ENCODE assay signal across 8 cellular contexts in the genomic region with DNA sequence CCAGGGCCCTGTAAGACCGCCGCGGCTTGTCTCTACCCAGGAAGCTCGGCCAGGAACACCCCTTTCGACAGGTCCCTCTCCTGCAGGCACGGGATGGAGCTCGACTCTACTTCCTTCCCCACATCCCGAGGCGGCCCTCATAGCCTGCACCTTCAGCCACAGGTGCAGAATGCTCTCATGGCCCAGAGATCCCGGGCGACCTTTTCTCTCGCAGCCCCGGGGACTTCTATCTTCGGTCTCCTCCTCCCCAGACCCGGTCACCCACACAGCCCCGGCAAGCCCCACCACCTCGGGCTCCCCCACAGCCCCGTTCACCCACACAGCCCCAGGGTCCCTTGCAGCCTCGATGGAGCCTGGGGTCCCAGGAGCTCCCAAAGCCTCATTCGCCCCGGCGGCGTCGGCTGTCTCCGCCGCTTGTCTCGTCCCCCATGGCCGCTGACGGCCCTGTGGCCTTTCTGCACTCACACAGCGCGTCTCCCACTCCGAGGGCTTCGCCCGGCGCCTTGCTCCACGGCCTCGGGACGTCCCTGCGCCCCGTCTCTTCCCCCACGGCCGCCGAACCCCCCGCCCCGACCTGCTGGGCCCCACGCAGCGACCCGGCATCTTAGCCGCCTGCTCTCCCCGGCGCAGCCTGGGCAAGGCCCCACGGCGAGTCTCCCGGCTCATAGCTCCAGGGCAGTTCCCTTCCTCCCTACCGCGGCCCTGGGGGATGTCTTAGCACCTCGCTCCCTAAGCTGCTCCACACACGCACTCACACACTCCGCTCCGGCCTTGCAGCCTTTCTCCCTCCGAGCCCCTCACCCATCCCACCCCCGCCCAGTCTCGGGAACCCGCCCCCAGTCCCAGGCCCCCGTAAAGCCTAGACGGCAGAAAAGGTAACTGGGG. TPM values are rescaled to one million over a fixed set of nuclear protein-coding genes. Genes with fewer than 3 reads are reported as not detected.
A peak's percentile ranks its signal among the peaks of the same experiment; 100 is the strongest.
DNase-seq lines count a peak whose midpoint lies in the region; ATAC-seq and TF ChIP-seq lines count a peak whose summit lies in the region.

No MANE protein-coding gene starts in this region.

- TF ChIP-seq CTCF in A673 (conservative IDR thresholded peaks at IDR 0.05; ENCODE audit: low read depth, low read length): no peak
- no peak for TF ChIP-seq CTCF in gastroesophageal sphincter (IDR thresholded peaks at IDR 0.05)
- no peak for TF ChIP-seq CTCF in omental fat pad (IDR thresholded peaks at IDR 0.05)

- no peaks in the 10 kb centered on the region for H4K20me1 ChIP-seq in Karpas-422 (ENCODE audit: insufficient read depth, low read depth, low read length)

- no peaks in the 10 kb centered on the region for H3K9me2 ChIP-seq in Karpas-422 (replicated peaks; ENCODE audit: insufficient read depth, low read length)

- H3K4me3 Mint-ChIP-seq in activated T-helper 17 cell treated with anti-CD3 and anti-CD28 coated beads, Interleukin-2, amount 50 U/mL, for 72 hours: peak overlapping the region; percentile 99

- H3K27ac ChIP-seq in A673 (ENCODE audit: low read depth, low read length, poor library complexity, severe bottlenecking) (peak overlapping the region; percentile 95), Karpas-422 (ENCODE audit: low read length) (peak overlapping the region; percentile 86), gastroesophageal sphincter (peak overlapping the region; percentile 74 to 88 (median 88))

- H3K27ac Mint-ChIP-seq in activated T-helper 17 cell treated with anti-CD3 and anti-CD28 coated beads, Interleukin-2, amount 50 U/mL, for 72 hours: peak overlapping the region; percentile 98

- no peak for TF ChIP-seq EP300 in gastroesophageal sphincter (IDR thresholded peaks at IDR 0.05)

- CTCF ChIA-PET in A673 (lab: Charles Lee): interaction anchor here (0.7 kb wide), 2 partner anchors 44 to 167 kb away, joined by 3 read pairs; no protein-coding TSS in a partner anchor

- H3K4me2 ChIP-seq in Karpas-422 (ENCODE audit: low read depth, low read length, poor library complexity, severe bottlenecking): peak overlapping the region; percentile 71

- no peaks in the 10 kb centered on the region for H3K27me3 ChIP-seq in A673 (replicated peaks; ENCODE audit: insufficient read depth, low read depth, low read length, poor library complexity)
- H3K27me3 ChIP-seq in Karpas-422 (ENCODE audit: low read length): no peaks in the 10 kb centered on the region
- H3K27me3 ChIP-seq in gastroesophageal sphincter: no peaks in the 10 kb centered on the region

- H3K9ac ChIP-seq in Karpas-422 (ENCODE audit: low read length): peak overlapping the region; percentile 85

- ATAC-seq in GM18511 (IDR thresholded peaks at IDR 0.05; ENCODE audit: unreplicated experiment) (peak; percentile 6), gastroesophageal sphincter (peak; percentile 44), omental fat pad (ENCODE audit: low FRiP score) (peak; percentile 30)
- peak; percentile 25 for ATAC-seq in activated T-helper 17 cell treated with anti-CD3 and anti-CD28 coated beads, Interleukin-2, amount 50 U/mL, for 72 hours (replicated peaks)

- no peaks in the 10 kb centered on the region for H3K9me3 Mint-ChIP-seq in activated T-helper 17 cell treated with anti-CD3 and anti-CD28 coated beads, Interleukin-2, amount 50 U/mL, for 72 hours

- DNase-seq in A673 (ENCODE audit: low spot score): peak; percentile 61
- DNase-seq in Karpas-422: peak; percentile 77
- DNase-seq in omental fat pad (ENCODE audit: low spot score): no peak
- DNase-seq in NCI-H2081 (lab: John Stamatoyannopoulos, UW): no peak
- no peak for DNase-seq in SW 1271 (lab: John Stamatoyannopoulos, UW)

- TF ChIP-seq POLR2A in gastroesophageal sphincter (IDR thresholded peaks at IDR 0.05): no peak

- peaks cover 19% of the 10 kb centered on the region for H3K4me1 ChIP-seq in A673 (ENCODE audit: insufficient read depth, low read length, poor library complexity, severe bottlenecking)
- peaks cover 36% of the 10 kb centered on the region for H3K4me1 ChIP-seq in Karpas-422 (ENCODE audit: low read length)
- peaks cover 0 to 44% (median 19%) of the 10 kb centered on the region in 3 donors for H3K4me1 ChIP-seq in gastroesophageal sphincter

- peaks cover 48% of the 10 kb centered on the region for H3K36me3 Mint-ChIP-seq in activated T-helper 17 cell treated with anti-CD3 and anti-CD28 coated beads, Interleukin-2, amount 50 U/mL, for 72 hours (ENCODE audit: low read depth)

- no peak overlapping the region; the same call in 1 of the 2 replicates for H2AFZ ChIP-seq in Karpas-422 (ENCODE audit: low read length)

- H3K4me1 Mint-ChIP-seq in activated T-helper 17 cell treated with anti-CD3 and anti-CD28 coated beads, Interleukin-2, amount 50 U/mL, for 72 hours: peaks cover 31% of the 10 kb centered on the region

- H3K4me3 ChIP-seq in A673 (ENCODE audit: low read depth, low read length, poor library complexity, severe bottlenecking) (peak overlapping the region; percentile 78), Karpas-422 (ENCODE audit: low read length) (peak overlapping the region; percentile 88), gastroesophageal sphincter (peak overlapping the region; percentile 73 to 93)

- no peaks in the 10 kb centered on the region for H3K9me3 ChIP-seq in A673 (ENCODE audit: low read depth, low read length, poor library complexity, severe bottlenecking)
- no peaks in the 10 kb centered on the region for H3K9me3 ChIP-seq in Karpas-422 (ENCODE audit: low read length)
- H3K9me3 ChIP-seq in gastroesophageal sphincter: no peaks in the 10 kb centered on the region

- H3K36me3 ChIP-seq in A673 (ENCODE audit: insufficient read depth, low read length, poor library complexity, severe bottlenecking) (peaks cover 22% of the 10 kb centered on the region), Karpas-422 (ENCODE audit: insufficient read depth, low read length) (peaks cover 28% of the 10 kb centered on the region; the same call in 1 of the 2 replicates), gastroesophageal sphincter (peaks cover 0 to 28% of the 10 kb centered on the region in 2 donors)

- no peaks in the 10 kb centered on the region for H3K27me3 Mint-ChIP-seq in activated T-helper 17 cell treated with anti-CD3 and anti-CD28 coated beads, Interleukin-2, amount 50 U/mL, for 72 hours

- WGBS in gastroesophageal sphincter (ENCODE audit: low coverage in 1 of 2), 2 donors: 0% methylated on average over 17 to 18 of the region's 66 CpGs

- peaks cover 71% of the 10 kb centered on the region for H3K79me2 ChIP-seq in Karpas-422 (ENCODE audit: low read length)

- intact Hi-C loops in A673 (cut with micrococcal nuclease; ENCODE audit: unreplicated experiment): loop anchor here (10.0 kb wide), 1 partner anchor 165 kb away; no protein-coding TSS in a partner anchor

- POLR2A ChIA-PET in A673 (lab: Charles Lee; ENCODE audit: low non-redundant PET): no interaction called here

- BruUV-seq in A673 (replicated peaks; lab: Mats Ljungman, UMichigan): no TSS peak

RNA-seq across cellular contexts. Expression of gene KIAA0753, which starts 0.6 kb away (rescaled TPM):
- total RNA-seq in A673 (2021) (41.2 and 42.8 TPM in 2 replicates), gastroesophageal sphincter (10 to 100 TPM; 33.9 to 58.8 (median 40.2) TPM), omental fat pad (10 to 100 TPM in 3 of 4 donors, 1 to 10 TPM in 1; 9.5 to 11.8 (median 11.1) TPM)
- 13.7 and 30.5 TPM in 2 replicates for total RNA-seq in Karpas-422 (2014; rRNA removed; shearing (Covaris generic); ENCODE audit: low replicate concordance)
- 10 to 100 TPM; 17.6 to 24.2 TPM for total RNA-seq in activated T-helper 17 cell treated with anti-CD3 and anti-CD28 coated beads, Interleukin-2, amount 50 U/mL, for 72 hours

RNA-seq across cellular contexts. Expression of gene TXNDC17, which starts 1.0 kb away (rescaled TPM):
- total RNA-seq in A673 (2021): 140 and 147 TPM in 2 replicates
- 75.4 and 83.2 TPM in 2 replicates for total RNA-seq in Karpas-422 (2014; rRNA removed; shearing (Covaris generic); ENCODE audit: low replicate concordance)
- total RNA-seq in activated T-helper 17 cell treated with anti-CD3 and anti-CD28 coated beads, Interleukin-2, amount 50 U/mL, for 72 hours: 100 to 1,000 TPM; 114 to 160 TPM
- 10 to 100 TPM; 41.2 to 85.8 (median 68.2) TPM for total RNA-seq in gastroesophageal sphincter
- total RNA-seq in omental fat pad: 100 to 1,000 TPM in 2 of 4 donors, 10 to 100 TPM in 2; 58.5 to 155 (median 109) TPM

RNA-seq across cellular contexts. Expression of gene MED31, which starts 11.5 kb away (rescaled TPM):
- total RNA-seq in A673 (2021): 27.9 and 28.0 TPM in 2 replicates
- 11.0 and 45.3 TPM in 2 replicates for total RNA-seq in Karpas-422 (2014; rRNA removed; shearing (Covaris generic); ENCODE audit: low replicate concordance)
- total RNA-seq in activated T-helper 17 cell treated with anti-CD3 and anti-CD28 coated beads, Interleukin-2, amount 50 U/mL, for 72 hours: 10 to 100 TPM; 17.5 to 20.2 TPM
- 10 to 100 TPM in 1 of 4 donors, 1 to 10 TPM in 3; 1.9 to 12.0 (median 7.8) TPM for total RNA-seq in gastroesophageal sphincter
- total RNA-seq in omental fat pad: 1 to 10 TPM; 5.5 to 9.9 (median 8.2) TPM

RNA-seq across cellular contexts. Expression of gene C17orf100, which starts 11.7 kb away (rescaled TPM):
- 3.1 and 3.3 TPM in 2 replicates for total RNA-seq in A673 (2021)
- 0.18 TPM in 1 of 2 replicates, not detected in the other for total RNA-seq in Karpas-422 (2014; rRNA removed; shearing (Covaris generic); ENCODE audit: low replicate concordance)
- 1 to 10 TPM; 1.1 to 3.0 TPM for total RNA-seq in activated T-helper 17 cell treated with anti-CD3 and anti-CD28 coated beads, Interleukin-2, amount 50 U/mL, for 72 hours
- 1 to 10 TPM in 2 of 4 donors, not detected in 2; 1.4 to 2.1 TPM for total RNA-seq in gastroesophageal sphincter
- total RNA-seq in omental fat pad: under 1 TPM; 0.56 to 0.79 (median 0.63) TPM

Comparison
In these comparisons a context has a peak if more than half of its experiments do, and no peak if none do; other contexts are left out.
1. DNase-seq: peak in A673 (single experiment) and Karpas-422 (single experiment); none in omental fat pad (single experiment), NCI-H2081 (0 of 2) and SW 1271 (0 of 2).
2. Peak in every context shown above with its lines, with median percentiles within 50 percentile points of each other: H3K27ac ChIP-seq, H3K4me3 ChIP-seq and ATAC-seq.